Comparison of ENCODE assay signal across 1 cellular context in the genomic region with DNA sequence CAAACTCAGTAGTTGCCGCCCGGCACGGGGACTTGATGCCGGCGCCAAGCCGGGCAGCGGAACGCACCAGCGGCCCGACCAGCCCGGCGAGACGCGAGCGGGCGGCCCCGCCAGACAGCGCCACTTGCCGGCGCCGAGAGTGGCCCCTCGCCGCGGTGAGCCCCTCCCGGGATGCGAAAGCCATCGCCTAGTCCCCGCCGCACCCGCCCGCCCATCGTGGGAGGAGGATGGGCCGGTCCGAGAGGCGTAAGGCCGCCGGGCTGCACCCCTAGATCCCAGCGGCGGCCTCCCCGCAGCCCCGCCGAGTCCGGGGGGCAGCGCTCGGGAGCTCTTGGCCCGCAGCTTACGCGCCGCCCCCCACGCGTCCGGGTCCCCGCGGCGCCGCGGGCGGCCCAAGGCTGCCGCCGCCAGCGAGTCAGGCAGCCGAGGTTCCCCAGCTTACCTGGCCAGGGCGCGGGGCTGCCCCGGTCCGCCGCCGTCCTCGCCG.
TF ChIP-seq lines count a peak whose summit lies in the region.

No MANE protein-coding gene starts in this region.

TF ChIP-seq in A549, 52 proteins besides CTCF, POLR2A, EP300 and RAD21 (continued from another document):
- TF ChIP-seq, protein P1, sequence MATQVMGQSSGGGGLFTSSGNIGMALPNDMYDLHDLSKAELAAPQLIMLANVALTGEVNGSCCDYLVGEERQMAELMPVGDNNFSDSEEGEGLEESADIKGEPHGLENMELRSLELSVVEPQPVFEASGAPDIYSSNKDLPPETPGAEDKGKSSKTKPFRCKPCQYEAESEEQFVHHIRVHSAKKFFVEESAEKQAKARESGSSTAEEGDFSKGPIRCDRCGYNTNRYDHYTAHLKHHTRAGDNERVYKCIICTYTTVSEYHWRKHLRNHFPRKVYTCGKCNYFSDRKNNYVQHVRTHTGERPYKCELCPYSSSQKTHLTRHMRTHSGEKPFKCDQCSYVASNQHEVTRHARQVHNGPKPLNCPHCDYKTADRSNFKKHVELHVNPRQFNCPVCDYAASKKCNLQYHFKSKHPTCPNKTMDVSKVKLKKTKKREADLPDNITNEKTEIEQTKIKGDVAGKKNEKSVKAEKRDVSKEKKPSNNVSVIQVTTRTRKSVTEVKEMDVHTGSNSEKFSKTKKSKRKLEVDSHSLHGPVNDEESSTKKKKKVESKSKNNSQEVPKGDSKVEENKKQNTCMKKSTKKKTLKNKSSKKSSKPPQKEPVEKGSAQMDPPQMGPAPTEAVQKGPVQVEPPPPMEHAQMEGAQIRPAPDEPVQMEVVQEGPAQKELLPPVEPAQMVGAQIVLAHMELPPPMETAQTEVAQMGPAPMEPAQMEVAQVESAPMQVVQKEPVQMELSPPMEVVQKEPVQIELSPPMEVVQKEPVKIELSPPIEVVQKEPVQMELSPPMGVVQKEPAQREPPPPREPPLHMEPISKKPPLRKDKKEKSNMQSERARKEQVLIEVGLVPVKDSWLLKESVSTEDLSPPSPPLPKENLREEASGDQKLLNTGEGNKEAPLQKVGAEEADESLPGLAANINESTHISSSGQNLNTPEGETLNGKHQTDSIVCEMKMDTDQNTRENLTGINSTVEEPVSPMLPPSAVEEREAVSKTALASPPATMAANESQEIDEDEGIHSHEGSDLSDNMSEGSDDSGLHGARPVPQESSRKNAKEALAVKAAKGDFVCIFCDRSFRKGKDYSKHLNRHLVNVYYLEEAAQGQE (IDR thresholded peaks at IDR 0.05), result no peak
- TF ChIP-seq JUNB (IDR thresholded peaks at IDR 0.05) (no peak), HOXA7 (CRISPR knock-in tag; IDR thresholded peaks at IDR 0.05) (no peak), TP53 (CRISPR knock-in tag; IDR thresholded peaks at IDR 0.05) (no peak), NPAS2 (CRISPR knock-in tag; IDR thresholded peaks at IDR 0.05; ENCODE audit: borderline replicate concordance) (no peak), EHF (CRISPR knock-in tag; IDR thresholded peaks at IDR 0.05) (no peak), KDM5A (IDR thresholded peaks at IDR 0.05) (no peak)
- TF ChIP-seq, protein P2, sequence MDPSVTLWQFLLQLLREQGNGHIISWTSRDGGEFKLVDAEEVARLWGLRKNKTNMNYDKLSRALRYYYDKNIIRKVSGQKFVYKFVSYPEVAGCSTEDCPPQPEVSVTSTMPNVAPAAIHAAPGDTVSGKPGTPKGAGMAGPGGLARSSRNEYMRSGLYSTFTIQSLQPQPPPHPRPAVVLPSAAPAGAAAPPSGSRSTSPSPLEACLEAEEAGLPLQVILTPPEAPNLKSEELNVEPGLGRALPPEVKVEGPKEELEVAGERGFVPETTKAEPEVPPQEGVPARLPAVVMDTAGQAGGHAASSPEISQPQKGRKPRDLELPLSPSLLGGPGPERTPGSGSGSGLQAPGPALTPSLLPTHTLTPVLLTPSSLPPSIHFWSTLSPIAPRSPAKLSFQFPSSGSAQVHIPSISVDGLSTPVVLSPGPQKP (IDR thresholded peaks at IDR 0.05; ENCODE audit: low read depth, low read length), result no peak
